Comparison of ENCODE assay signal across 22 cellular contexts in genomic region chr3:177742273-177742672, GRCh38.
DNase-seq lines count a peak whose midpoint lies in the region; ATAC-seq and TF ChIP-seq lines count a peak whose summit lies in the region.
"Had no signal": no experiment of that assay in that cellular context is flagged by ENCODE, and none has a peak within 500 bp of the region (broad histone marks: within the 10 kb centered on the region; RNA-seq: fewer than 3 reads in every experiment).

No MANE protein-coding gene starts in this region.

- no peak for TF ChIP-seq EP300 in sigmoid colon (IDR thresholded peaks at IDR 0.05)

- WGBS in sigmoid colon, 2 donors: 90 to 91% methylated on average over 4 of the region's 4 CpGs

- TF ChIP-seq CTCF in OCI-LY3 (IDR thresholded peaks at IDR 0.05; ENCODE audit: low read depth, low read length) (no peak), sigmoid colon (IDR thresholded peaks at IDR 0.05) (no peak)

- H3K36me3 ChIP-seq in OCI-LY3 (replicated peaks; ENCODE audit: low read depth, low read length): no peaks in the 10 kb centered on the region
- no peaks in the 10 kb centered on the region for H3K36me3 ChIP-seq in sigmoid colon
- H3K36me3 ChIP-seq: esophagus squamous epithelium, heart left ventricle, upper lobe of right lung had no signal

- H4K20me1 ChIP-seq in OCI-LY3 (ENCODE audit: insufficient read depth, low read length): no peaks in the 10 kb centered on the region

- no peaks in the 10 kb centered on the region for H3K9me3 ChIP-seq in OCI-LY3 (ENCODE audit: insufficient read depth, low read length)
- H3K9me3 ChIP-seq in sigmoid colon: no peaks in the 10 kb centered on the region
- H3K9me3 ChIP-seq: esophagus squamous epithelium, heart left ventricle, upper lobe of right lung had no signal

- peak; percentile 78 for ATAC-seq in GM18520 (IDR thresholded peaks at IDR 0.05; ENCODE audit: unreplicated experiment)
- ATAC-seq in GM21390 (IDR thresholded peaks at IDR 0.05; ENCODE audit: unreplicated experiment): peak; percentile 65
- peak; percentile 79 for ATAC-seq in HG02938 (IDR thresholded peaks at IDR 0.05; ENCODE audit: unreplicated experiment)
- ATAC-seq: heart left ventricle, upper lobe of right lung had no signal

- DNase-seq in EL: no peak
- no peak for DNase-seq in sigmoid colon
- DNase-seq in GM19240 (ENCODE audit: insufficient read length, low spot score): no peak
- no peak for DNase-seq in stimulated activated CD8-positive, alpha-beta memory T cell treated with anti-CD3 and anti-CD28 coated beads, Interleukin-4, amount 100 ng/mL, for 48 hours
- DNase-seq: activated CD4-positive, alpha-beta T cell treated with anti-CD3 and anti-CD28 coated beads, Interleukin-2, amount 10 ng/mL, durations not matched to agents 24 days and 14 days; activated naive CD8-positive, alpha-beta T cell treated with anti-CD3 and anti-CD28 coated beads for 36 hours; activated T-cell treated with anti-CD3 and anti-CD28 coated beads, Interleukin-2, amount 50 U/mL, for 24 hours; esophagus squamous epithelium; GOT3; heart left ventricle; KG1; kidney; NCI-H1105; NCI-H2171 treated with DMSO at 0.1 percent for 48 hours; Right ventricle myocardium superior; stimulated activated naive CD4-positive, alpha-beta T cell; T-helper 9 cell; upper lobe of right lung had no signal

- H3K79me2 ChIP-seq in OCI-LY3 (ENCODE audit: low read length): no peaks in the 10 kb centered on the region

- TF ChIP-seq POLR2A in sigmoid colon (IDR thresholded peaks at IDR 0.05): no peak

- H3K4me3 ChIP-seq in OCI-LY3 (ENCODE audit: low read length) (peak overlapping the region; percentile 54), sigmoid colon (no peak overlapping the region)
- H3K4me3 ChIP-seq: esophagus squamous epithelium, heart left ventricle, upper lobe of right lung had no signal

- H3K27me3 ChIP-seq in OCI-LY3 (ENCODE audit: low read depth, low read length) (no peaks in the 10 kb centered on the region), sigmoid colon (no peaks in the 10 kb centered on the region)
- H3K27me3 ChIP-seq: esophagus squamous epithelium, heart left ventricle, upper lobe of right lung had no signal

- peak overlapping the region; percentile 73 for H2AFZ ChIP-seq in OCI-LY3 (ENCODE audit: low read depth, low read length)

- H3K4me1 ChIP-seq in OCI-LY3 (ENCODE audit: low read length) (peaks cover 40% of the 10 kb centered on the region), sigmoid colon (peaks cover 0 to 17% (median 7%) of the 10 kb centered on the region in 4 donors)

- intact Hi-C loops in sigmoid colon (cut with DNase I): no loop called here

- peak overlapping the region; percentile 80 for H3K4me2 ChIP-seq in OCI-LY3 (ENCODE audit: low read length)

- H3K27ac ChIP-seq in OCI-LY3 (ENCODE audit: low read length) (peak overlapping the region; percentile 89), sigmoid colon (no peak overlapping the region)
- H3K27ac ChIP-seq: esophagus squamous epithelium, upper lobe of right lung had no signal

- H3K9ac ChIP-seq in OCI-LY3 (ENCODE audit: low read length): peak overlapping the region; percentile 65
